Comparison of ENCODE assay signal across 1 cellular context in the genomic region with DNA sequence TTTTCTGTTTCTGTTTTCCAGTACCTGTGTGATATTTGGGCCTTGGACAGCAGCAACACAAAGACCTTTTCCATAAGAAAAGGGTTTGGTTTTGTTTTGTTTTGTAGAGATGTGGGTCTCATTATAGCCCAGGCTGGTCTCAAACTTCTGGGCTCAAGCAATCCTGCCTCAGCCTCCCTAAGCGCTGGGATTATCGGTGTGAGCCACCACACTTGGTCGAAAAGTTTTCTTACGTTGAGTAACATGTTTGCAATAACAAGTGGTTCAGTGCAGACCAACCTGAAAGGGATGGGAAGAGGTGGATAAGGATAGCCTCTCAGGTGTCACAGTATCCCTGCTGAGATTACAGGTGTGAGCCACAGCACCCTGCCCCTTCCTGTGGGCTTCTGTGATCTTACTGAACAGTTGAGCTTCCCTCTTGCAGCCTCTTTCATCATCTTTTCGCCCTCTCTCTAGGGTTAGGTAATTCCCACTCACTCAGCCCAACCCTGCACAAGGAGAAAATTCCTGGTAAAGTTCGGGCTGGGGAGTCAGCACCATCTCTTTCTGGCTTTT.
TF ChIP-seq lines count a peak whose summit lies in the region.

No MANE protein-coding gene starts in this region.

TF ChIP-seq in K562, 482 proteins besides CTCF, POLR2A, EP300 and RAD21 (continued from another document and continues in another):
- TF ChIP-seq, protein P1, sequence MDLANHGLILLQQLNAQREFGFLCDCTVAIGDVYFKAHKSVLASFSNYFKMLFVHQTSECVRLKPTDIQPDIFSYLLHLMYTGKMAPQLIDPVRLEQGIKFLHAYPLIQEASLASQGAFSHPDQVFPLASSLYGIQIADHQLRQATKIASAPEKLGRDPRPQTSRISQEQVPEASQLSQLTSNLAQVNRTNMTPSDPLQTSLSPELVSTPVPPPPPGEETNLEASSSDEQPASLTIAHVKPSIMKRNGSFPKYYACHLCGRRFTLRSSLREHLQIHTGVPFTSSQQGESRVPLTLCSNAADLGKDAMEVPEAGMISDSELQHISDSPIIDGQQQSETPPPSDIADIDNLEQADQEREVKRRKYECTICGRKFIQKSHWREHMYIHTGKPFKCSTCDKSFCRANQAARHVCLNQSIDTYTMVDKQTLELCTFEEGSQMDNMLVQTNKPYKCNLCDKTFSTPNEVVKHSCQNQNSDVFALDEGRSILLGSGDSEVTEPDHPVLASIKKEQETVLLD (IDR thresholded peaks at IDR 0.05) = no peak; the same call in 1 of the 2 replicates
- TF ChIP-seq, protein P2, sequence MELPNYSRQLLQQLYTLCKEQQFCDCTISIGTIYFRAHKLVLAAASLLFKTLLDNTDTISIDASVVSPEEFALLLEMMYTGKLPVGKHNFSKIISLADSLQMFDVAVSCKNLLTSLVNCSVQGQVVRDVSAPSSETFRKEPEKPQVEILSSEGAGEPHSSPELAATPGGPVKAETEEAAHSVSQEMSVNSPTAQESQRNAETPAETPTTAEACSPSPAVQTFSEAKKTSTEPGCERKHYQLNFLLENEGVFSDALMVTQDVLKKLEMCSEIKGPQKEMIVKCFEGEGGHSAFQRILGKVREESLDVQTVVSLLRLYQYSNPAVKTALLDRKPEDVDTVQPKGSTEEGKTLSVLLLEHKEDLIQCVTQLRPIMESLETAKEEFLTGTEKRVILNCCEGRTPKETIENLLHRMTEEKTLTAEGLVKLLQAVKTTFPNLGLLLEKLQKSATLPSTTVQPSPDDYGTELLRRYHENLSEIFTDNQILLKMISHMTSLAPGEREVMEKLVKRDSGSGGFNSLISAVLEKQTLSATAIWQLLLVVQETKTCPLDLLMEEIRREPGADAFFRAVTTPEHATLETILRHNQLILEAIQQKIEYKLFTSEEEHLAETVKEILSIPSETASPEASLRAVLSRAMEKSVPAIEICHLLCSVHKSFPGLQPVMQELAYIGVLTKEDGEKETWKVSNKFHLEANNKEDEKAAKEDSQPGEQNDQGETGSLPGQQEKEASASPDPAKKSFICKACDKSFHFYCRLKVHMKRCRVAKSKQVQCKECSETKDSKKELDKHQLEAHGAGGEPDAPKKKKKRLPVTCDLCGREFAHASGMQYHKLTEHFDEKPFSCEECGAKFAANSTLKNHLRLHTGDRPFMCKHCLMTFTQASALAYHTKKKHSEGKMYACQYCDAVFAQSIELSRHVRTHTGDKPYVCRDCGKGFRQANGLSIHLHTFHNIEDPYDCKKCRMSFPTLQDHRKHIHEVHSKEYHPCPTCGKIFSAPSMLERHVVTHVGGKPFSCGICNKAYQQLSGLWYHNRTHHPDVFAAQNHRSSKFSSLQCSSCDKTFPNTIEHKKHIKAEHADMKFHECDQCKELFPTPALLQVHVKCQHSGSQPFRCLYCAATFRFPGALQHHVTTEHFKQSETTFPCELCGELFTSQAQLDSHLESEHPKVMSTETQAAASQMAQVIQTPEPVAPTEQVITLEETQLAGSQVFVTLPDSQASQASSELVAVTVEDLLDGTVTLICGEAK (IDR thresholded peaks at IDR 0.05) = peak; percentile 14; the same call in 1 of the 2 replicates
- TF ChIP-seq, protein P2 (CRISPR knock-in tag; IDR thresholded peaks at IDR 0.05) = no peak
- TF ChIP-seq ZNF12 (CRISPR knock-in tag; IDR thresholded peaks at IDR 0.05) = no peak
- TF ChIP-seq, protein P3, sequence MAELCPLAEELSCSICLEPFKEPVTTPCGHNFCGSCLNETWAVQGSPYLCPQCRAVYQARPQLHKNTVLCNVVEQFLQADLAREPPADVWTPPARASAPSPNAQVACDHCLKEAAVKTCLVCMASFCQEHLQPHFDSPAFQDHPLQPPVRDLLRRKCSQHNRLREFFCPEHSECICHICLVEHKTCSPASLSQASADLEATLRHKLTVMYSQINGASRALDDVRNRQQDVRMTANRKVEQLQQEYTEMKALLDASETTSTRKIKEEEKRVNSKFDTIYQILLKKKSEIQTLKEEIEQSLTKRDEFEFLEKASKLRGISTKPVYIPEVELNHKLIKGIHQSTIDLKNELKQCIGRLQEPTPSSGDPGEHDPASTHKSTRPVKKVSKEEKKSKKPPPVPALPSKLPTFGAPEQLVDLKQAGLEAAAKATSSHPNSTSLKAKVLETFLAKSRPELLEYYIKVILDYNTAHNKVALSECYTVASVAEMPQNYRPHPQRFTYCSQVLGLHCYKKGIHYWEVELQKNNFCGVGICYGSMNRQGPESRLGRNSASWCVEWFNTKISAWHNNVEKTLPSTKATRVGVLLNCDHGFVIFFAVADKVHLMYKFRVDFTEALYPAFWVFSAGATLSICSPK (IDR thresholded peaks at IDR 0.05; ENCODE audit: borderline replicate concordance) = no peak
- TF ChIP-seq, protein P4, sequence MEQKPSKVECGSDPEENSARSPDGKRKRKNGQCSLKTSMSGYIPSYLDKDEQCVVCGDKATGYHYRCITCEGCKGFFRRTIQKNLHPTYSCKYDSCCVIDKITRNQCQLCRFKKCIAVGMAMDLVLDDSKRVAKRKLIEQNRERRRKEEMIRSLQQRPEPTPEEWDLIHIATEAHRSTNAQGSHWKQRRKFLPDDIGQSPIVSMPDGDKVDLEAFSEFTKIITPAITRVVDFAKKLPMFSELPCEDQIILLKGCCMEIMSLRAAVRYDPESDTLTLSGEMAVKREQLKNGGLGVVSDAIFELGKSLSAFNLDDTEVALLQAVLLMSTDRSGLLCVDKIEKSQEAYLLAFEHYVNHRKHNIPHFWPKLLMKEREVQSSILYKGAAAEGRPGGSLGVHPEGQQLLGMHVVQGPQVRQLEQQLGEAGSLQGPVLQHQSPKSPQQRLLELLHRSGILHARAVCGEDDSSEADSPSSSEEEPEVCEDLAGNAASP (IDR thresholded peaks at IDR 0.05) = no peak
- no peak for TF ChIP-seq L3MBTL2 (IDR thresholded peaks at IDR 0.05)
- TF ChIP-seq JUN (IDR thresholded peaks at IDR 0.05; ENCODE audit: borderline replicate concordance, low read depth, low read length) = peak; percentile 86
- 0 out of 2 replicates have a peak, but pooled peaks have one; percentile 34 for TF ChIP-seq JUN (CRISPR knock-in tag; IDR thresholded peaks at IDR 0.05; ENCODE audit: borderline replicate concordance)
- TF ChIP-seq ZBED1 (IDR thresholded peaks at IDR 0.05) = no peak
- no peak for TF ChIP-seq ZNF316 (IDR thresholded peaks at IDR 0.05)
- TF ChIP-seq, protein P5, sequence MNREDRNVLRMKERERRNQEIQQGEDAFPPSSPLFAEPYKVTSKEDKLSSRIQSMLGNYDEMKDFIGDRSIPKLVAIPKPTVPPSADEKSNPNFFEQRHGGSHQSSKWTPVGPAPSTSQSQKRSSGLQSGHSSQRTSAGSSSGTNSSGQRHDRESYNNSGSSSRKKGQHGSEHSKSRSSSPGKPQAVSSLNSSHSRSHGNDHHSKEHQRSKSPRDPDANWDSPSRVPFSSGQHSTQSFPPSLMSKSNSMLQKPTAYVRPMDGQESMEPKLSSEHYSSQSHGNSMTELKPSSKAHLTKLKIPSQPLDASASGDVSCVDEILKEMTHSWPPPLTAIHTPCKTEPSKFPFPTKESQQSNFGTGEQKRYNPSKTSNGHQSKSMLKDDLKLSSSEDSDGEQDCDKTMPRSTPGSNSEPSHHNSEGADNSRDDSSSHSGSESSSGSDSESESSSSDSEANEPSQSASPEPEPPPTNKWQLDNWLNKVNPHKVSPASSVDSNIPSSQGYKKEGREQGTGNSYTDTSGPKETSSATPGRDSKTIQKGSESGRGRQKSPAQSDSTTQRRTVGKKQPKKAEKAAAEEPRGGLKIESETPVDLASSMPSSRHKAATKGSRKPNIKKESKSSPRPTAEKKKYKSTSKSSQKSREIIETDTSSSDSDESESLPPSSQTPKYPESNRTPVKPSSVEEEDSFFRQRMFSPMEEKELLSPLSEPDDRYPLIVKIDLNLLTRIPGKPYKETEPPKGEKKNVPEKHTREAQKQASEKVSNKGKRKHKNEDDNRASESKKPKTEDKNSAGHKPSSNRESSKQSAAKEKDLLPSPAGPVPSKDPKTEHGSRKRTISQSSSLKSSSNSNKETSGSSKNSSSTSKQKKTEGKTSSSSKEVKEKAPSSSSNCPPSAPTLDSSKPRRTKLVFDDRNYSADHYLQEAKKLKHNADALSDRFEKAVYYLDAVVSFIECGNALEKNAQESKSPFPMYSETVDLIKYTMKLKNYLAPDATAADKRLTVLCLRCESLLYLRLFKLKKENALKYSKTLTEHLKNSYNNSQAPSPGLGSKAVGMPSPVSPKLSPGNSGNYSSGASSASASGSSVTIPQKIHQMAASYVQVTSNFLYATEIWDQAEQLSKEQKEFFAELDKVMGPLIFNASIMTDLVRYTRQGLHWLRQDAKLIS (CRISPR knock-in tag; IDR thresholded peaks at IDR 0.05) = 0 out of 2 replicates have a peak, but pooled peaks have one; percentile 56
- TF ChIP-seq ETV1 (tag; conservative IDR thresholded peaks at IDR 0.05; ENCODE audit: low read depth) = peak; percentile 76
- TF ChIP-seq ZC3H8 (IDR thresholded peaks at IDR 0.05) = no peak
- TF ChIP-seq PYGO2 (tag; IDR thresholded peaks at IDR 0.05) = peak; percentile 39
- TF ChIP-seq, protein P6, sequence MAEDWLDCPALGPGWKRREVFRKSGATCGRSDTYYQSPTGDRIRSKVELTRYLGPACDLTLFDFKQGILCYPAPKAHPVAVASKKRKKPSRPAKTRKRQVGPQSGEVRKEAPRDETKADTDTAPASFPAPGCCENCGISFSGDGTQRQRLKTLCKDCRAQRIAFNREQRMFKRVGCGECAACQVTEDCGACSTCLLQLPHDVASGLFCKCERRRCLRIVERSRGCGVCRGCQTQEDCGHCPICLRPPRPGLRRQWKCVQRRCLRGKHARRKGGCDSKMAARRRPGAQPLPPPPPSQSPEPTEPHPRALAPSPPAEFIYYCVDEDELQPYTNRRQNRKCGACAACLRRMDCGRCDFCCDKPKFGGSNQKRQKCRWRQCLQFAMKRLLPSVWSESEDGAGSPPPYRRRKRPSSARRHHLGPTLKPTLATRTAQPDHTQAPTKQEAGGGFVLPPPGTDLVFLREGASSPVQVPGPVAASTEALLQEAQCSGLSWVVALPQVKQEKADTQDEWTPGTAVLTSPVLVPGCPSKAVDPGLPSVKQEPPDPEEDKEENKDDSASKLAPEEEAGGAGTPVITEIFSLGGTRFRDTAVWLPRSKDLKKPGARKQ (CRISPR knock-in tag; IDR thresholded peaks at IDR 0.05) = peak; percentile 13; the same call in 1 of the 2 replicates
- TF ChIP-seq, protein P7, sequence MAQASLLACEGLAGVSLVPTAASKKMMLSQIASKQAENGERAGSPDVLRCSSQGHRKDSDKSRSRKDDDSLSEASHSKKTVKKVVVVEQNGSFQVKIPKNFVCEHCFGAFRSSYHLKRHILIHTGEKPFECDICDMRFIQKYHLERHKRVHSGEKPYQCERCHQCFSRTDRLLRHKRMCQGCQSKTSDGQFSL (CRISPR knock-in tag; IDR thresholded peaks at IDR 0.05) = no peak
- TF ChIP-seq, protein P7 (tag; IDR thresholded peaks at IDR 0.05) = no peak; a peak in 1 of 4 replicates
- no peak for TF ChIP-seq CHD1 (IDR thresholded peaks at IDR 0.05; ENCODE audit: low read length)
- no peak for TF ChIP-seq RFX7 (CRISPR knock-in tag; IDR thresholded peaks at IDR 0.05)
- TF ChIP-seq, protein P8, sequence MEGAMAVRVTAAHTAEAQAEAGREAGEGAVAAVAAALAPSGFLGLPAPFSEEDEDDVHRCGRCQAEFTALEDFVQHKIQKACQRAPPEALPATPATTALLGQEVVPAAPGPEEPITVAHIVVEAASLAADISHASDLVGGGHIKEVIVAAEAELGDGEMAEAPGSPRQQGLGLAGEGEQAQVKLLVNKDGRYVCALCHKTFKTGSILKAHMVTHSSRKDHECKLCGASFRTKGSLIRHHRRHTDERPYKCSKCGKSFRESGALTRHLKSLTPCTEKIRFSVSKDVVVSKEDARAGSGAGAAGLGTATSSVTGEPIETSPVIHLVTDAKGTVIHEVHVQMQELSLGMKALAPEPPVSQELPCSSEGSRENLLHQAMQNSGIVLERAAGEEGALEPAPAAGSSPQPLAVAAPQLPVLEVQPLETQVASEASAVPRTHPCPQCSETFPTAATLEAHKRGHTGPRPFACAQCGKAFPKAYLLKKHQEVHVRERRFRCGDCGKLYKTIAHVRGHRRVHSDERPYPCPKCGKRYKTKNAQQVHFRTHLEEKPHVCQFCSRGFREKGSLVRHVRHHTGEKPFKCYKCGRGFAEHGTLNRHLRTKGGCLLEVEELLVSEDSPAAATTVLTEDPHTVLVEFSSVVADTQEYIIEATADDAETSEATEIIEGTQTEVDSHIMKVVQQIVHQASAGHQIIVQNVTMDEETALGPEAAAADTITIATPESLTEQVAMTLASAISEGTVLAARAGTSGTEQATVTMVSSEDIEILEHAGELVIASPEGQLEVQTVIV (CRISPR knock-in tag; IDR thresholded peaks at IDR 0.05; ENCODE audit: borderline replicate concordance) = no peak
- no peak for TF ChIP-seq ZNF431 (CRISPR knock-in tag; IDR thresholded peaks at IDR 0.05)
- peak; percentile 93 for TF ChIP-seq ZNF583 (CRISPR knock-in tag; IDR thresholded peaks at IDR 0.05)
- TF ChIP-seq, protein P9, sequence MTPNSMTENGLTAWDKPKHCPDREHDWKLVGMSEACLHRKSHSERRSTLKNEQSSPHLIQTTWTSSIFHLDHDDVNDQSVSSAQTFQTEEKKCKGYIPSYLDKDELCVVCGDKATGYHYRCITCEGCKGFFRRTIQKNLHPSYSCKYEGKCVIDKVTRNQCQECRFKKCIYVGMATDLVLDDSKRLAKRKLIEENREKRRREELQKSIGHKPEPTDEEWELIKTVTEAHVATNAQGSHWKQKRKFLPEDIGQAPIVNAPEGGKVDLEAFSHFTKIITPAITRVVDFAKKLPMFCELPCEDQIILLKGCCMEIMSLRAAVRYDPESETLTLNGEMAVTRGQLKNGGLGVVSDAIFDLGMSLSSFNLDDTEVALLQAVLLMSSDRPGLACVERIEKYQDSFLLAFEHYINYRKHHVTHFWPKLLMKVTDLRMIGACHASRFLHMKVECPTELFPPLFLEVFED (CRISPR knock-in tag; conservative IDR thresholded peaks at IDR 0.05) = no peak
- peak; percentile 51 for TF ChIP-seq TAF9B (IDR thresholded peaks at IDR 0.05; ENCODE audit: partially characterized antibody)
- no peak for TF ChIP-seq CHD2 (IDR thresholded peaks at IDR 0.05; ENCODE audit: low read depth, low read length)
- no peak for TF ChIP-seq RB1 (IDR thresholded peaks at IDR 0.05; ENCODE audit: low read depth)
